31 cellular contexts compared by ENCODE assay signal in genomic region chr3:180280601-180281000, GRCh38.
DNase-seq lines count a peak whose midpoint lies in the region; ATAC-seq and TF ChIP-seq lines count a peak whose summit lies in the region.
"Had no signal": no experiment of that assay in that cellular context is flagged by ENCODE, and none has a peak within 500 bp of the region (broad histone marks: within the 10 kb centered on the region; RNA-seq: fewer than 3 reads in every experiment).

No MANE protein-coding gene starts in this region.

- TF ChIP-seq EP300 in SK-N-SH (IDR thresholded peaks at IDR 0.05; ENCODE audit: borderline replicate concordance in 1 of 2, low read depth in 1 of 2, low read length in 1 of 2), result no peak

- H3K9me3 ChIP-seq in SK-N-SH, result no peaks in the 10 kb centered on the region
- H3K9me3 ChIP-seq: A549; BLaER1 treated with 17β-estradiol and CSF1 and Interleukin-3, amounts not matched to agents 10 nM and 100 nM; lower lobe of right lung; vagina had no signal

- no peaks in the 10 kb centered on the region for H3K4me1 ChIP-seq in SK-N-SH (ENCODE audit: control insufficient read depth in 1 of 2, insufficient read depth in 2 of 2, low read depth in 1 of 2, low read length in 1 of 2)
- H3K4me1 ChIP-seq: A549, lower lobe of right lung, vagina had no signal

- DNase-seq in SK-N-SH (no peak), NCI-H226 (peak; percentile 16), fibroblast of gingiva (ENCODE audit: low read depth) (peak; percentile 22), iPS-NIHi11 (ENCODE audit: low spot score) (no peak), activated gamma-delta T cell treated with Interleukin-2 at 50 U/mL for 16 hours (no peak)
- DNase-seq in activated T-cell treated with anti-CD3 and anti-CD28 coated beads, Interleukin-2, amount 50 U/mL, for 24 hours, result no peak
- DNase-seq: activated CD4-positive, alpha-beta T cell treated with anti-CD3 and anti-CD28 coated beads for 36 hours; activated CD8-positive, alpha-beta T cell treated with anti-CD3 and anti-CD28 coated beads, Interleukin-2, amount 10 ng/mL, durations not matched to agents 7 days and 5 days; activated effector memory CD4-positive, alpha-beta T cell treated with Interleukin-2 at 50 U/mL for 16 hours; activated naive CD8-positive, alpha-beta T cell treated with anti-CD3 and anti-CD28 coated beads for 36 hours; aorta; central memory CD4-positive, alpha-beta T cell; COR-L47; DMS79 treated with DMSO at 0.1 percent for 48 hours; glutamatergic neuron; Karpas-422; lower lobe of right lung; natural killer cell; NCI-H1092 treated with DMSO at 0.1 percent for 48 hours; NCI-H187 treated with DMSO at 0.1 percent for 48 hours; NCI-H446; NCI-H774; T-helper 2 cell had no signal

- H3K4me2 ChIP-seq in SK-N-SH, result no peak overlapping the region
- H3K4me2 ChIP-seq: A549; BLaER1 treated with 17β-estradiol and CSF1 and Interleukin-3, amounts not matched to agents 10 nM and 100 nM had no signal

- H4K20me1 ChIP-seq in SK-N-SH (ENCODE audit: insufficient read depth), result no peaks in the 10 kb centered on the region
- H4K20me1 ChIP-seq: BLaER1 treated with 17β-estradiol and CSF1 and Interleukin-3, amounts not matched to agents 10 nM and 100 nM had no signal

- no peak overlapping the region for H3K27ac Mint-ChIP-seq in activated T-cell treated with anti-CD3 and anti-CD28 coated beads, Interleukin-2, amount 50 U/mL, for 24 hours
- H3K27ac Mint-ChIP-seq in activated T-helper 17 cell treated with anti-CD3 and anti-CD28 coated beads, Interleukin-2, amount 50 U/mL, for 72 hours, result no peak overlapping the region
- H3K27ac Mint-ChIP-seq: activated CD4-positive, alpha-beta T cell treated with anti-CD3 and anti-CD28 coated beads for 36 hours; activated CD8-positive, alpha-beta T cell treated with anti-CD3 and anti-CD28 coated beads, Interleukin-2, amount 10 ng/mL, durations not matched to agents 7 days and 5 days; activated naive CD8-positive, alpha-beta T cell treated with anti-CD3 and anti-CD28 coated beads for 36 hours; dendritic cell treated with granulocyte-macrophage colony-stimulating factor and Interleukin-4, amounts not matched to agents 40 ng/mL and 50 ng/mL, for 4 days; natural killer cell; stimulated activated naive CD8-positive, alpha-beta T cell treated with anti-CD3 and anti-CD28 coated beads, Interleukin-15, Interleukin-2, amounts not matched to agents 100 ng/mL and 50 ng/mL, for 24 hours had no signal

- H3F3A ChIP-seq in SK-N-SH (replicated peaks; ENCODE audit: insufficient read depth), result no peaks in the 10 kb centered on the region

- H3K4me3 Mint-ChIP-seq in activated T-cell treated with anti-CD3 and anti-CD28 coated beads, Interleukin-2, amount 50 U/mL, for 24 hours, result no peak overlapping the region
- no peak overlapping the region for H3K4me3 Mint-ChIP-seq in activated T-helper 17 cell treated with anti-CD3 and anti-CD28 coated beads, Interleukin-2, amount 50 U/mL, for 72 hours
- H3K4me3 Mint-ChIP-seq: activated CD4-positive, alpha-beta T cell treated with anti-CD3 and anti-CD28 coated beads for 36 hours; activated CD8-positive, alpha-beta T cell treated with anti-CD3 and anti-CD28 coated beads, Interleukin-2, amount 10 ng/mL, durations not matched to agents 7 days and 5 days; activated naive CD8-positive, alpha-beta T cell treated with anti-CD3 and anti-CD28 coated beads for 36 hours; dendritic cell treated with granulocyte-macrophage colony-stimulating factor and Interleukin-4, amounts not matched to agents 40 ng/mL and 50 ng/mL, for 4 days; natural killer cell; stimulated activated naive CD8-positive, alpha-beta T cell treated with anti-CD3 and anti-CD28 coated beads, Interleukin-15, Interleukin-2, amounts not matched to agents 100 ng/mL and 50 ng/mL, for 24 hours had no signal

- POLR2A ChIA-PET in SK-N-SH (lab: Yijun Ruan, JAX), result no interaction called here

- no peaks in the 10 kb centered on the region for H3K9me2 ChIP-seq in SK-N-SH

- no peak for TF ChIP-seq CTCF in SK-N-SH (IDR thresholded peaks at IDR 0.05)

- WGBS in SK-N-SH (ENCODE audit: low lambda C conversion rate), result 18% methylated on average over 2 of the region's 2 CpGs

- H3K27ac ChIP-seq in SK-N-SH (ENCODE audit: low read depth in 2 of 2, low read length in 1 of 2), result no peak overlapping the region
- H3K27ac ChIP-seq: A549; BLaER1 treated with 17β-estradiol and CSF1 and Interleukin-3, amounts not matched to agents 10 nM and 100 nM; HL-60; lower lobe of right lung; vagina had no signal

- H3K79me2 ChIP-seq in SK-N-SH (ENCODE audit: insufficient read depth), result no peaks in the 10 kb centered on the region

- H3K4me3 ChIP-seq in SK-N-SH (ENCODE audit: low read depth in 2 of 2, low read length in 1 of 2), result no peak overlapping the region
- H3K4me3 ChIP-seq: A549; BLaER1 treated with 17β-estradiol and CSF1 and Interleukin-3, amounts not matched to agents 10 nM and 100 nM; lower lobe of right lung; vagina had no signal

- no peaks in the 10 kb centered on the region for H3K27me3 Mint-ChIP-seq in activated T-cell treated with anti-CD3 and anti-CD28 coated beads, Interleukin-2, amount 50 U/mL, for 24 hours
- peaks cover 4% of the 10 kb centered on the region for H3K27me3 Mint-ChIP-seq in activated T-helper 17 cell treated with anti-CD3 and anti-CD28 coated beads, Interleukin-2, amount 50 U/mL, for 72 hours
- H3K27me3 Mint-ChIP-seq: activated CD4-positive, alpha-beta T cell treated with anti-CD3 and anti-CD28 coated beads for 36 hours; activated naive CD8-positive, alpha-beta T cell treated with anti-CD3 and anti-CD28 coated beads for 36 hours; dendritic cell treated with granulocyte-macrophage colony-stimulating factor and Interleukin-4, amounts not matched to agents 40 ng/mL and 50 ng/mL, for 4 days; stimulated activated naive CD8-positive, alpha-beta T cell treated with anti-CD3 and anti-CD28 coated beads, Interleukin-15, Interleukin-2, amounts not matched to agents 100 ng/mL and 50 ng/mL, for 24 hours had no signal

- CTCF ChIA-PET in SK-N-SH (lab: Yijun Ruan, JAX), result no interaction called here

- H3K9me3 Mint-ChIP-seq in activated T-cell treated with anti-CD3 and anti-CD28 coated beads, Interleukin-2, amount 50 U/mL, for 24 hours, result no peaks in the 10 kb centered on the region
- no peaks in the 10 kb centered on the region for H3K9me3 Mint-ChIP-seq in activated T-helper 17 cell treated with anti-CD3 and anti-CD28 coated beads, Interleukin-2, amount 50 U/mL, for 72 hours
- H3K9me3 Mint-ChIP-seq: activated naive CD8-positive, alpha-beta T cell treated with anti-CD3 and anti-CD28 coated beads for 36 hours; dendritic cell treated with granulocyte-macrophage colony-stimulating factor and Interleukin-4, amounts not matched to agents 40 ng/mL and 50 ng/mL, for 4 days had no signal

- H2AFZ ChIP-seq in SK-N-SH (ENCODE audit: low read depth), result no peak overlapping the region

- H3K9ac ChIP-seq in SK-N-SH, result no peak overlapping the region
- H3K9ac ChIP-seq: BLaER1 treated with 17β-estradiol and CSF1 and Interleukin-3, amounts not matched to agents 10 nM and 100 nM had no signal

- no peaks in the 10 kb centered on the region for H3K36me3 Mint-ChIP-seq in activated T-cell treated with anti-CD3 and anti-CD28 coated beads, Interleukin-2, amount 50 U/mL, for 24 hours (ENCODE audit: low read depth)
- H3K36me3 Mint-ChIP-seq in activated T-helper 17 cell treated with anti-CD3 and anti-CD28 coated beads, Interleukin-2, amount 50 U/mL, for 72 hours (ENCODE audit: low read depth), result no peaks in the 10 kb centered on the region
- H3K36me3 Mint-ChIP-seq: activated naive CD8-positive, alpha-beta T cell treated with anti-CD3 and anti-CD28 coated beads for 36 hours; natural killer cell had no signal

- TF ChIP-seq RAD21 in SK-N-SH (IDR thresholded peaks at IDR 0.05; ENCODE audit: low read length), result no peak

- no peak for ATAC-seq in SK-N-SH treated with all-trans-retinoic acid at 6 μM for 48 hours
- no peak for ATAC-seq in activated T-helper 17 cell treated with anti-CD3 and anti-CD28 coated beads, Interleukin-2, amount 50 U/mL, for 72 hours (replicated peaks)
- ATAC-seq: A549; activated CD4-positive, alpha-beta T cell treated with anti-CD3 and anti-CD28 coated beads for 36 hours; activated CD8-positive, alpha-beta T cell treated with anti-CD3 and anti-CD28 coated beads, Interleukin-2, amount 10 ng/mL, durations not matched to agents 7 days and 5 days; lower lobe of right lung; natural killer cell had no signal

- H3K27me3 ChIP-seq in SK-N-SH (ENCODE audit: insufficient read depth), result no peaks in the 10 kb centered on the region
- H3K27me3 ChIP-seq: BLaER1 treated with 17β-estradiol and CSF1 and Interleukin-3, amounts not matched to agents 10 nM and 100 nM; vagina had no signal

- no peaks in the 10 kb centered on the region for H3K36me3 ChIP-seq in SK-N-SH (replicated peaks in 1 of 2; ENCODE audit: control insufficient read depth in 1 of 2, insufficient read depth in 2 of 2, low read length in 1 of 2)
- H3K36me3 ChIP-seq: BLaER1 treated with 17β-estradiol and CSF1 and Interleukin-3, amounts not matched to agents 10 nM and 100 nM; lower lobe of right lung; vagina had no signal

- H3K4me1 Mint-ChIP-seq in activated T-cell treated with anti-CD3 and anti-CD28 coated beads, Interleukin-2, amount 50 U/mL, for 24 hours (ENCODE audit: low read depth), result no peaks in the 10 kb centered on the region
- no peaks in the 10 kb centered on the region for H3K4me1 Mint-ChIP-seq in activated T-helper 17 cell treated with anti-CD3 and anti-CD28 coated beads, Interleukin-2, amount 50 U/mL, for 72 hours
- H3K4me1 Mint-ChIP-seq: activated CD4-positive, alpha-beta T cell treated with anti-CD3 and anti-CD28 coated beads for 36 hours; activated naive CD8-positive, alpha-beta T cell treated with anti-CD3 and anti-CD28 coated beads for 36 hours; natural killer cell had no signal

TF ChIP-seq in SK-N-SH, 30 proteins besides CTCF, POLR2A, EP300 and RAD21 (continues in another document):
- TF ChIP-seq EZH2phosphoT487 (IDR thresholded peaks at IDR 0.05; ENCODE audit: borderline replicate concordance, low read depth), result no peak
- TF ChIP-seq NFIC (IDR thresholded peaks at IDR 0.05; ENCODE audit: borderline replicate concordance), result peak; percentile 5; the same call in 1 of the 2 replicates
- TF ChIP-seq JUND (IDR thresholded peaks at IDR 0.05), result no peak

TF ChIP-seq in SK-N-SH treated with all-trans-retinoic acid at 6 μM for 48 hours, 23 proteins besides CTCF, POLR2A, EP300 and RAD21 (continues in another document):
- TF ChIP-seq CSDC2 (CRISPR knock-in tag; IDR thresholded peaks at IDR 0.05) (no peak), PPARA (CRISPR knock-in tag; IDR thresholded peaks at IDR 0.05; ENCODE audit: borderline replicate concordance) (no peak), ZC3H10 (CRISPR knock-in tag; IDR thresholded peaks at IDR 0.05) (no peak)

Comparison
In these comparisons a context has a peak if more than half of its experiments do, and no peak if none do; other contexts are left out.
1. DNase-seq: peak in NCI-H226 (single experiment) and fibroblast of gingiva (single experiment); none in SK-N-SH (single experiment), iPS-NIHi11 (single experiment), activated T-cell treated with anti-CD3 and anti-CD28 coated beads, Interleukin-2, amount 50 U/mL, for 24 hours (single experiment) and activated gamma-delta T cell treated with Interleukin-2 at 50 U/mL for 16 hours (single experiment).